1 cellular context compared by ENCODE assay signal in genomic region chr5:139272471-139273321, GRCh38.
A peak's percentile ranks its signal among the peaks of the same experiment; 100 is the strongest.
TF ChIP-seq lines count a peak whose summit lies in the region.

No MANE protein-coding gene starts in this region.

TF ChIP-seq in HEK293, 187 proteins besides CTCF, POLR2A, EP300 and RAD21 (continued from another document and continues in another):
- 0 out of 2 replicates have a peak, but pooled peaks have one; percentile 41 for TF ChIP-seq ZNF692 (tag by site-specific recombination; IDR thresholded peaks at IDR 0.05)
- 0 out of 2 replicates have a peak, but pooled peaks have one; percentile 36 for TF ChIP-seq ZBTB10 (tag by site-specific recombination; IDR thresholded peaks at IDR 0.05)
- no peak for TF ChIP-seq ZNF76 (tag by site-specific recombination; IDR thresholded peaks at IDR 0.05; ENCODE audit: borderline replicate concordance, low read depth)
- no peak for TF ChIP-seq ZBTB6 (tag by site-specific recombination; IDR thresholded peaks at IDR 0.05)
- 0 out of 2 replicates have a peak, but pooled peaks have one; percentile 25 for TF ChIP-seq ZNF473 (tag by site-specific recombination; IDR thresholded peaks at IDR 0.05)
- TF ChIP-seq SP2 (tag by site-specific recombination; IDR thresholded peaks at IDR 0.05): peak; percentile 47
- peak; percentile 83 for TF ChIP-seq OSR2 (tag by site-specific recombination; IDR thresholded peaks at IDR 0.05)
- no peak for TF ChIP-seq MEIS1 (CRISPR knock-in tag; IDR thresholded peaks at IDR 0.05; ENCODE audit: borderline replicate concordance)
- TF ChIP-seq ZNF366 (tag by site-specific recombination; conservative IDR thresholded peaks at IDR 0.05): peak; percentile 88
- peak; percentile 92 for TF ChIP-seq ZSCAN30 (tag by site-specific recombination; IDR thresholded peaks at IDR 0.05)
- 0 out of 2 replicates have a peak, but pooled peaks have one; percentile 33 for TF ChIP-seq ZNF561 (tag by site-specific recombination; IDR thresholded peaks at IDR 0.05; ENCODE audit: borderline replicate concordance)
- TF ChIP-seq ZNF398 (tag by site-specific recombination; IDR thresholded peaks at IDR 0.05): peak; percentile 68
- TF ChIP-seq HIC1 (tag by site-specific recombination; IDR thresholded peaks at IDR 0.05): no peak
- peak; percentile 23; the same call in 1 of the 2 replicates for TF ChIP-seq ZBTB20 (tag by site-specific recombination; IDR thresholded peaks at IDR 0.05)
- peak; percentile 64 for TF ChIP-seq IKZF3 (tag by site-specific recombination; IDR thresholded peaks at IDR 0.05)
- no peak for TF ChIP-seq ZNF239 (tag by site-specific recombination; IDR thresholded peaks at IDR 0.05)
- no peak; the same call in 1 of the 2 replicates for TF ChIP-seq KLF8 (tag by site-specific recombination; IDR thresholded peaks at IDR 0.05)
- 0 out of 2 replicates have a peak, but pooled peaks have one; percentile 36 for TF ChIP-seq ZXDB (tag by site-specific recombination; IDR thresholded peaks at IDR 0.05)
- TF ChIP-seq ZBTB17 (tag by site-specific recombination; IDR thresholded peaks at IDR 0.05): peak; percentile 86
- peak; percentile 80; the same call in 1 of the 2 replicates for TF ChIP-seq ZSCAN18 (tag by site-specific recombination; IDR thresholded peaks at IDR 0.05)
- TF ChIP-seq ZFP69B (tag by site-specific recombination; IDR thresholded peaks at IDR 0.05): peak; percentile 37; the same call in 1 of the 2 replicates
- 0 out of 2 replicates have a peak, but pooled peaks have one; percentile 66 for TF ChIP-seq ZNF24 (tag by site-specific recombination; IDR thresholded peaks at IDR 0.05)
- peak; percentile 63; the same call in 1 of the 2 replicates for TF ChIP-seq KLF17 (tag by site-specific recombination; IDR thresholded peaks at IDR 0.05)
- TF ChIP-seq ZNF266 (tag by site-specific recombination; IDR thresholded peaks at IDR 0.05; ENCODE audit: low read depth): no peak
- TF ChIP-seq ZEB2 (tag by site-specific recombination; IDR thresholded peaks at IDR 0.05): peak; percentile 45; the same call in 1 of the 2 replicates
- TF ChIP-seq ZNF600 (tag by site-specific recombination; IDR thresholded peaks at IDR 0.05): peak; percentile 40; the same call in 1 of the 2 replicates
- TF ChIP-seq SP3 (tag by site-specific recombination; IDR thresholded peaks at IDR 0.05): 0 out of 2 replicates have a peak, but pooled peaks have one; percentile 14
- peak; percentile 43; the same call in 1 of the 2 replicates for TF ChIP-seq PRDM10 (tag by site-specific recombination; IDR thresholded peaks at IDR 0.05)
- TF ChIP-seq SCRT1 (tag by site-specific recombination; IDR thresholded peaks at IDR 0.05; ENCODE audit: borderline replicate concordance): 0 out of 2 replicates have a peak, but pooled peaks have one; percentile 15
- TF ChIP-seq ZNF2 (tag by site-specific recombination; IDR thresholded peaks at IDR 0.05): no peak
- TF ChIP-seq PRDM4 (tag by site-specific recombination; IDR thresholded peaks at IDR 0.05): 0 out of 2 replicates have a peak, but pooled peaks have one; percentile 23
- peak; percentile 85 for TF ChIP-seq ZNF660 (tag by site-specific recombination; IDR thresholded peaks at IDR 0.05)
- TF ChIP-seq ZNF777 (tag by site-specific recombination; IDR thresholded peaks at IDR 0.05; ENCODE audit: borderline replicate concordance): 0 out of 2 replicates have a peak, but pooled peaks have one; percentile 22
- TF ChIP-seq ZNF248 (tag by site-specific recombination; IDR thresholded peaks at IDR 0.05): no peak
- TF ChIP-seq ZSCAN23 (tag by site-specific recombination; IDR thresholded peaks at IDR 0.05): no peak; the same call in 1 of the 2 replicates
- TF ChIP-seq KLF7 (tag by site-specific recombination; IDR thresholded peaks at IDR 0.05; ENCODE audit: borderline replicate concordance): no peak
- no peak for TF ChIP-seq ZFP41 (tag by site-specific recombination; IDR thresholded peaks at IDR 0.05; ENCODE audit: borderline replicate concordance)
- peak; percentile 85 for TF ChIP-seq ZNF580 (tag by site-specific recombination; IDR thresholded peaks at IDR 0.05)
- no peak for TF ChIP-seq ZNF202 (tag by site-specific recombination; IDR thresholded peaks at IDR 0.05; ENCODE audit: borderline replicate concordance)
- TF ChIP-seq FEZF1 (tag by site-specific recombination; IDR thresholded peaks at IDR 0.05): peak; percentile 68; the same call in 1 of the 2 replicates
- peak; percentile 72 for TF ChIP-seq PRDM1 (tag by site-specific recombination; IDR thresholded peaks at IDR 0.05)
